1 cellular context compared by ENCODE assay signal in the genomic region with DNA sequence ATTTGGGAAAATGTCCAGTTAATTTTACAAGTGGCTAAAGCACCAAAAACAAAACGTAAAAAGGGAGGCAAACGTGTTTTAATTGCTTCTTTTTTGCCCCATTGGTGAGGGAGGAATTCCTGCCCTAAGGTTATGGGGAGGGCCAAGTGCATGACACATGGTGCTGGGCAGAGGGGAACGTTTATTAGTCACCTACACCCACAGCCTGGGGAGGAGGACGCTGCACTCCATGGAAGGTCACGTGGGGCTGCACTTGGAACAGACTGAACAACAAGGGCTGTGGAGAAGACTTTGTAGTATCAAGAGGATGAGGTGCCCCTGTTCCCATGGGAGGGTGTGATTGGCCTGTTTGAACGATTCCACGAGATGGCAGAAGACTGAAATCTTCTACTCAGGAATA.
TF ChIP-seq lines count a peak whose summit lies in the region.

No MANE protein-coding gene starts in this region.

TF ChIP-seq in K562, 482 proteins besides CTCF, POLR2A, EP300 and RAD21:
- TF ChIP-seq ZBED1 (IDR thresholded peaks at IDR 0.05) (no peak), FOSL1 (tag; conservative IDR thresholded peaks at IDR 0.05) (0 out of 2 replicates have a peak, but pooled peaks have one; percentile 33)
- TF ChIP-seq, protein P1, sequence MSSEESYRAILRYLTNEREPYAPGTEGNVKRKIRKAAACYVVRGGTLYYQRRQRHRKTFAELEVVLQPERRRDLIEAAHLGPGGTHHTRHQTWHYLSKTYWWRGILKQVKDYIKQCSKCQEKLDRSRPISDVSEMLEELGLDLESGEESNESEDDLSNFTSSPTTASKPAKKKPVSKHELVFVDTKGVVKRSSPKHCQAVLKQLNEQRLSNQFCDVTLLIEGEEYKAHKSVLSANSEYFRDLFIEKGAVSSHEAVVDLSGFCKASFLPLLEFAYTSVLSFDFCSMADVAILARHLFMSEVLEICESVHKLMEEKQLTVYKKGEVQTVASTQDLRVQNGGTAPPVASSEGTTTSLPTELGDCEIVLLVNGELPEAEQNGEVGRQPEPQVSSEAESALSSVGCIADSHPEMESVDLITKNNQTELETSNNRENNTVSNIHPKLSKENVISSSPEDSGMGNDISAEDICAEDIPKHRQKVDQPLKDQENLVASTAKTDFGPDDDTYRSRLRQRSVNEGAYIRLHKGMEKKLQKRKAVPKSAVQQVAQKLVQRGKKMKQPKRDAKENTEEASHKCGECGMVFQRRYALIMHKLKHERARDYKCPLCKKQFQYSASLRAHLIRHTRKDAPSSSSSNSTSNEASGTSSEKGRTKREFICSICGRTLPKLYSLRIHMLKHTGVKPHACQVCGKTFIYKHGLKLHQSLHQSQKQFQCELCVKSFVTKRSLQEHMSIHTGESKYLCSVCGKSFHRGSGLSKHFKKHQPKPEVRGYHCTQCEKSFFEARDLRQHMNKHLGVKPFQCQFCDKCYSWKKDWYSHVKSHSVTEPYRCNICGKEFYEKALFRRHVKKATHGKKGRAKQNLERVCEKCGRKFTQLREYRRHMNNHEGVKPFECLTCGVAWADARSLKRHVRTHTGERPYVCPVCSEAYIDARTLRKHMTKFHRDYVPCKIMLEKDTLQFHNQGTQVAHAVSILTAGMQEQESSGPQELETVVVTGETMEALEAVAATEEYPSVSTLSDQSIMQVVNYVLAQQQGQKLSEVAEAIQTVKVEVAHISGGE (CRISPR knock-in tag; IDR thresholded peaks at IDR 0.05): peak in 1 of 3 experiments; percentile 63; a peak in 2 of 6 replicates
- TF ChIP-seq, protein P2, sequence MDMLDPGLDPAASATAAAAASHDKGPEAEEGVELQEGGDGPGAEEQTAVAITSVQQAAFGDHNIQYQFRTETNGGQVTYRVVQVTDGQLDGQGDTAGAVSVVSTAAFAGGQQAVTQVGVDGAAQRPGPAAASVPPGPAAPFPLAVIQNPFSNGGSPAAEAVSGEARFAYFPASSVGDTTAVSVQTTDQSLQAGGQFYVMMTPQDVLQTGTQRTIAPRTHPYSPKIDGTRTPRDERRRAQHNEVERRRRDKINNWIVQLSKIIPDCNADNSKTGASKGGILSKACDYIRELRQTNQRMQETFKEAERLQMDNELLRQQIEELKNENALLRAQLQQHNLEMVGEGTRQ (CRISPR knock-in tag; IDR thresholded peaks at IDR 0.05): peak; percentile 77
